In genomic region chr6:113370508-113370907, GRCh38 we compare ENCODE assay signal across 24 cellular contexts.
"Had no signal": no experiment of that assay in that cellular context is flagged by ENCODE, and none has a peak within 500 bp of the region (broad histone marks: within the 10 kb centered on the region; RNA-seq: fewer than 3 reads in every experiment).

No MANE protein-coding gene starts in this region.

- H3K9me3 ChIP-seq: adrenal gland, breast epithelium had no signal

- H3K27me3 ChIP-seq: adrenal gland, breast epithelium had no signal

- DNase-seq: activated B cell treated with CpG ODN at 0.5 μM for 24 hours; activated CD4-positive, alpha-beta memory T cell treated with anti-CD3 and anti-CD28 coated beads for 36 hours; activated CD4-positive, alpha-beta T cell treated with anti-CD3 and anti-CD28 coated beads for 1 hour; activated CD4-positive, alpha-beta T cell treated with anti-CD3 and anti-CD28 coated beads, Interleukin-2, amount 10 ng/mL, durations not matched to agents 24 days and 14 days; activated CD8-positive, alpha-beta memory T cell treated with anti-CD3 and anti-CD28 coated beads for 24 hours; activated effector memory CD4-positive, alpha-beta T cell treated with anti-CD3 and anti-CD28 coated beads, Interleukin-2, amount 50 U/mL, for 16 hours; activated naive CD4-positive, alpha-beta T cell treated with anti-CD3 and anti-CD28 coated beads, Interleukin-2, amount 50 U/mL, for 16 hours; activated naive CD8-positive, alpha-beta T cell treated with anti-CD3 and anti-CD28 coated beads, Interleukin-2, amount 10 ng/mL, durations not matched to agents 7 days and 5 days; activated T-cell treated with anti-CD3 and anti-CD28 coated beads, Interleukin-2, amount 50 U/mL, for 4 hours; adrenal gland; aorta; caudate nucleus; NCI-H1092; NCI-H1417 treated with DMSO at 0.1 percent for 48 hours; NCI-H1694 treated with DMSO at 0.1 percent for 48 hours; NCI-H2029 treated with DMSO at 0.1 percent for 48 hours; NCI-H345; NCI-H510A; NCI-H526 treated with DMSO at 0.1 percent for 48 hours; NCI-H82; RPMI8226 had no signal

- H3K27ac ChIP-seq: adrenal gland, breast epithelium, KMS-11 had no signal

- H3K36me3 ChIP-seq: adrenal gland, breast epithelium had no signal

- H3K4me1 ChIP-seq: adrenal gland, breast epithelium had no signal

- H3K4me3 ChIP-seq: adrenal gland, breast epithelium had no signal

- ATAC-seq: activated T-cell treated with anti-CD3 and anti-CD28 coated beads, Interleukin-2, amount 50 U/mL, for 4 hours; Right ventricle myocardium inferior had no signal
